In the genomic region with DNA sequence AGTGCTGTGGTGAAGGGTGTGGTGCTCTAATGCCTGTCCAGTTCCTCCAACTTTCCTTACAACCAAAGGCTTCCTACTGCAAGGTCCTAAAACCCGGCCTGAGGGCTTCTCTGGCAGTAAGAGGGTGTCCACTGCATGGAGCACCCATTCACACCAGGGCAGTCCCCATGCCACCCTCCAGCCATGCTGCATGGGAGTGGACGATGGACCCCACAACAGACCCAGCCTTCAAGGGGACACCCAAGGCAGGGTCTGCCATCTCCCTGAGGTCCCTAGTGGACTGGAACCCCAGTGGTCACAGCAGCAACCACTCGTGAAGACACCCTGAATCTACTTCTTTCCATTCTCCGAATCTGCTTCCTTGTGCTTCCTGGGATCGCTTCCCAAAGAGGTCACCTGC, we compare ENCODE assay signal across 17 cellular contexts.
DNase-seq lines count a peak whose midpoint lies in the region; ATAC-seq and TF ChIP-seq lines count a peak whose summit lies in the region.
"Had no signal": no experiment of that assay in that cellular context is flagged by ENCODE, and none has a peak within 500 bp of the region (broad histone marks: within the 10 kb centered on the region; RNA-seq: fewer than 3 reads in every experiment).

No MANE protein-coding gene starts in this region.

- no peak for TF ChIP-seq CTCF in chondrocyte (IDR thresholded peaks at IDR 0.05)
- no peak for TF ChIP-seq CTCF in vagina (IDR thresholded peaks at IDR 0.05)

- H4K91ac ChIP-seq in neuronal stem cell (ENCODE audit: low read depth, low read length, poor library complexity): no peak overlapping the region

- no peak overlapping the region for H2AFZ ChIP-seq in neuronal stem cell (ENCODE audit: low read length)
- H2AFZ ChIP-seq: GM23338 had no signal

- peaks cover 2% of the 10 kb centered on the region for H3K27me3 Mint-ChIP-seq in chondrocyte (ENCODE audit: low read depth)
- H3K27me3 Mint-ChIP-seq in activated T-helper 17 cell treated with anti-CD3 and anti-CD28 coated beads, Interleukin-2, amount 50 U/mL, for 72 hours: peaks cover 4% of the 10 kb centered on the region

- H3K9me3 ChIP-seq in neuronal stem cell (replicated peaks in 1 of 2; ENCODE audit: control insufficient read depth in 2 of 2, insufficient read depth in 1 of 2, low read depth in 1 of 2, low read length in 2 of 2) (peaks cover 3 to 12% of the 10 kb centered on the region in 2 donors), vagina (no peaks in the 10 kb centered on the region)

- H3K27me3 ChIP-seq in neuronal stem cell (ENCODE audit: control insufficient read depth in 3 of 3, insufficient read depth in 3 of 3, low read depth in 1 of 3, low read length in 3 of 3) (peaks cover 0 to 26% (median 0%) of the 10 kb centered on the region in 3 experiments), vagina (no peaks in the 10 kb centered on the region)

- H3K4me1 Mint-ChIP-seq in chondrocyte (ENCODE audit: low read depth): no peaks in the 10 kb centered on the region
- no peaks in the 10 kb centered on the region for H3K4me1 Mint-ChIP-seq in activated T-helper 17 cell treated with anti-CD3 and anti-CD28 coated beads, Interleukin-2, amount 50 U/mL, for 72 hours
- H3K4me1 Mint-ChIP-seq: B cell had no signal

- H3K18ac ChIP-seq in neuronal stem cell (ENCODE audit: low read length): peak overlapping the region; percentile 56

- peak; percentile 28 for DNase-seq in activated effector memory CD4-positive, alpha-beta T cell treated with anti-CD3 and anti-CD28 coated beads, Interleukin-2, amount 50 U/mL, for 16 hours
- no peak for DNase-seq in activated effector memory CD4-positive, alpha-beta T cell treated with Interleukin-2 at 50 U/mL for 16 hours
- DNase-seq in chondrocyte (ENCODE audit: low spot score) (peak; percentile 50), neuronal stem cell (ENCODE audit: low spot score) (no peak), vagina (ENCODE audit: extremely low spot score in 2 of 2) (peak; percentile 4 to 49), NCI-H2081 treated with DMSO at 0.1 percent for 48 hours (lab: John Stamatoyannopoulos, UW) (no peak)
- DNase-seq: Calu3, DMS79 treated with DMSO at 0.1 percent for 48 hours, GF-D8, HFFc6 had no signal

- no peak overlapping the region for H3K23ac ChIP-seq in neuronal stem cell (ENCODE audit: low read depth, low read length, poor library complexity)

- H3K4me3 Mint-ChIP-seq in chondrocyte (ENCODE audit: unreplicated experiment): no peak overlapping the region
- no peak overlapping the region for H3K4me3 Mint-ChIP-seq in activated T-helper 17 cell treated with anti-CD3 and anti-CD28 coated beads, Interleukin-2, amount 50 U/mL, for 72 hours
- H3K4me3 Mint-ChIP-seq: B cell; CD8-positive, alpha-beta T cell; GM23338; HFFc6 had no signal

- no peaks in the 10 kb centered on the region for H3K36me3 ChIP-seq in neuronal stem cell (replicated peaks in 1 of 2; ENCODE audit: control insufficient read depth in 2 of 2, insufficient read depth in 2 of 2, low read length in 2 of 2)
- no peaks in the 10 kb centered on the region for H3K36me3 ChIP-seq in vagina
- H3K36me3 ChIP-seq: BLaER1 treated with 17β-estradiol and CSF1 and Interleukin-3, amounts not matched to agents 10 nM and 100 nM had no signal

- H2BK5ac ChIP-seq in neuronal stem cell (ENCODE audit: low read length): no peak overlapping the region

- TF ChIP-seq POLR2A in vagina (IDR thresholded peaks at IDR 0.05): no peak

- intact Hi-C loops in vagina (cut with DNase I): no loop called here

- no peaks in the 10 kb centered on the region for H3K79me1 ChIP-seq in neuronal stem cell (ENCODE audit: low read depth, low read length)

- no CpG with 5 or more reads among the region's 5 CpGs for WGBS in neuronal stem cell (ENCODE audit: extremely low coverage in 2 of 2, insufficient read length in 2 of 2, insufficient replicate concordance in 1 of 2), 2 donors

- H3K4me1 ChIP-seq in neuronal stem cell (ENCODE audit: control insufficient read depth in 2 of 2, insufficient read depth in 1 of 2, low read depth in 1 of 2, low read length in 2 of 2) (no peaks in the 10 kb centered on the region), vagina (no peaks in the 10 kb centered on the region)

- H2BK15ac ChIP-seq in neuronal stem cell (ENCODE audit: low read length): peak overlapping the region; percentile 59

- no peak overlapping the region for H3K27ac ChIP-seq in neuronal stem cell (replicated peaks; ENCODE audit: low read length)
- H3K27ac ChIP-seq in vagina: no peak overlapping the region
- H3K27ac ChIP-seq: BLaER1 treated with 17β-estradiol and CSF1 and Interleukin-3, amounts not matched to agents 10 nM and 100 nM; HL-60 had no signal

- no peak for ATAC-seq in activated T-helper 17 cell treated with anti-CD3 and anti-CD28 coated beads, Interleukin-2, amount 50 U/mL, for 72 hours (replicated peaks)
- ATAC-seq: CD8-positive, alpha-beta T cell; GM23338; HCT116 had no signal

- no peak overlapping the region for H3K4me2 ChIP-seq in neuronal stem cell (ENCODE audit: insufficient read depth, low read length, poor library complexity, severe bottlenecking)
- H3K4me2 ChIP-seq: BLaER1 treated with 17β-estradiol and CSF1 and Interleukin-3, amounts not matched to agents 10 nM and 100 nM; GM23338 had no signal

- H3K27ac Mint-ChIP-seq in chondrocyte (ENCODE audit: unreplicated experiment): no peak overlapping the region
- H3K27ac Mint-ChIP-seq in activated T-helper 17 cell treated with anti-CD3 and anti-CD28 coated beads, Interleukin-2, amount 50 U/mL, for 72 hours: no peak overlapping the region
- H3K27ac Mint-ChIP-seq: B cell; CD8-positive, alpha-beta T cell; GM23338; HFFc6 had no signal

- H3K4me3 ChIP-seq in neuronal stem cell (ENCODE audit: low read length in 2 of 2) (no peak overlapping the region), vagina (no peak overlapping the region)
- H3K4me3 ChIP-seq: BLaER1 treated with 17β-estradiol and CSF1 and Interleukin-3, amounts not matched to agents 10 nM and 100 nM; GM23338 had no signal

- peaks cover 21% of the 10 kb centered on the region for H3K9me3 Mint-ChIP-seq in chondrocyte (ENCODE audit: low read depth)
- no peaks in the 10 kb centered on the region for H3K9me3 Mint-ChIP-seq in activated T-helper 17 cell treated with anti-CD3 and anti-CD28 coated beads, Interleukin-2, amount 50 U/mL, for 72 hours

- no peak overlapping the region for H2BK12ac ChIP-seq in neuronal stem cell (ENCODE audit: low read length)

- H3K14ac ChIP-seq in neuronal stem cell (ENCODE audit: low read length): no peak overlapping the region

- no peak overlapping the region for H4K8ac ChIP-seq in neuronal stem cell (ENCODE audit: low read depth, low read length)

- no peak overlapping the region for H3K9ac ChIP-seq in neuronal stem cell (ENCODE audit: low read depth, low read length, poor library complexity)
- H3K9ac ChIP-seq: BLaER1 treated with 17β-estradiol and CSF1 and Interleukin-3, amounts not matched to agents 10 nM and 100 nM had no signal

- H3K4ac ChIP-seq in neuronal stem cell (ENCODE audit: low read length): no peak overlapping the region

- peak overlapping the region; percentile 35 for H2BK120ac ChIP-seq in neuronal stem cell (ENCODE audit: low read depth, low read length)

- peaks cover 2% of the 10 kb centered on the region for H3K36me3 Mint-ChIP-seq in chondrocyte (ENCODE audit: low read depth)
- H3K36me3 Mint-ChIP-seq in activated T-helper 17 cell treated with anti-CD3 and anti-CD28 coated beads, Interleukin-2, amount 50 U/mL, for 72 hours (ENCODE audit: low read depth): no peaks in the 10 kb centered on the region
- H3K36me3 Mint-ChIP-seq: CD8-positive, alpha-beta T cell had no signal

- peak overlapping the region; percentile 53 for H2AK5ac ChIP-seq in neuronal stem cell (ENCODE audit: low read depth, low read length)

Comparison
In these comparisons a context has a peak if more than half of its experiments do, and no peak if none do; other contexts are left out.
1. DNase-seq: peak in activated effector memory CD4-positive, alpha-beta T cell treated with anti-CD3 and anti-CD28 coated beads, Interleukin-2, amount 50 U/mL, for 16 hours (single experiment), chondrocyte (single experiment) and vagina (2 of 2); none in activated effector memory CD4-positive, alpha-beta T cell treated with Interleukin-2 at 50 U/mL for 16 hours (single experiment), neuronal stem cell (single experiment) and NCI-H2081 treated with DMSO at 0.1 percent for 48 hours (single experiment).